Comparison of ENCODE assay signal across 8 cellular contexts in the genomic region with DNA sequence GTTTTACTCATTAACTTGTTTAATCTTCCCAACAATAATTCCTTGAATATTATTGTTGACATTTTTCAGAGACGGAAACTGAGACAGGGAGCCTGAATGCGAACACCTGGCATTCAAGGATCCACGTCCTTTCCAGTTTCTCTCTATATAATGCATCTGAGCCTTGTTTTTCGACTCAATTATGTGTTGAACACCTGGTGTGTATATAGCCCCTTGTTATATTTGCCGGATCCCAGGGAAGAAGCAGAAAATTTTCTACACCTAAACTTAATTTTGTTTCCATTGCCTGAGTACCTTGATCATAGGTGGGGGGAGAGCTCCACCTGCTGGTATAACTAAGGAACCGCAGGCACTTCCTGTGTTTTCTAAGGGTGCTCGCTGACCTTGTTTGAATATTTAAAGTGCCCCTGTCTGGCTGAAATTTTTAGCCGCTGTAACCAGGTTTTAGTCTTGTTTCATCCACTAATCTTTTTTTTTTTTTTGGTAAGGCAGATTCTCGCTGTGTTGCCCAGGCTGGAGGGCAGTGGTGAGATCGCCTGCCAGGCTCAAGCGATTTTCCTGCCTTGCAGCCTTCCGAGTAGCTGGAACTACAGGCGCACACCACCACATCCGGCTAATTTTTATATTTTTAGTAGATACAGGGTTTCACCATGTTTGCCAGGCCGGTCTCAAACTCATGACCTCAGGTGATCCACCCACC. TPM values are rescaled to one million over a fixed set of nuclear protein-coding genes. Genes with fewer than 3 reads are reported as not detected.
DNase-seq lines count a peak whose midpoint lies in the region; ATAC-seq and TF ChIP-seq lines count a peak whose summit lies in the region.

No MANE protein-coding gene starts in this region.

- intact Hi-C loops in Caco-2 (cut with micrococcal nuclease; ENCODE audit: unreplicated experiment) (loop anchor here (1.0 to 10.0 kb wide), 5 partner anchors 72 to 223 kb away; a partner anchor contains a TSS), breast epithelium (cut with DNase I; ENCODE audit: low total_unique reads) (loop anchor here (5.0 kb wide), 1 partner anchor 225 kb away; no protein-coding TSS in a partner anchor)

- no peaks in the 10 kb centered on the region for H3K36me3 Mint-ChIP-seq in Caco-2 (ENCODE audit: insufficient read depth, unreplicated experiment)

- TF ChIP-seq POLR2A in breast epithelium (IDR thresholded peaks at IDR 0.05) = no peak

- no peak overlapping the region for H3K27ac ChIP-seq in WERI-Rb-1
- peak overlapping the region in 1 of 2 donors; percentile 65 for H3K27ac ChIP-seq in breast epithelium

- H3K4me1 ChIP-seq in Caco-2 = peaks cover 18% of the 10 kb centered on the region
- no peaks in the 10 kb centered on the region for H3K4me1 ChIP-seq in breast epithelium

- no peaks in the 10 kb centered on the region for H3K4me1 Mint-ChIP-seq in Caco-2 (ENCODE audit: low read depth, unreplicated experiment)

- no peak overlapping the region for H3K4me3 Mint-ChIP-seq in Caco-2 (ENCODE audit: unreplicated experiment)

- CTCF ChIA-PET in Caco-2 (lab: Charles Lee) = interaction anchor here (0.6 to 2.8 kb wide), 6 partner anchors 179 to 1354 kb away, joined by 3 to 29 read pairs (median 4); a partner anchor contains a TSS

- TF ChIP-seq CTCF in Caco-2 (IDR thresholded peaks at IDR 0.05; ENCODE audit: insufficient read depth in 1 of 2, low read depth in 1 of 2, low read length in 1 of 2, severe bottlenecking in 1 of 2, unreplicated experiment in 1 of 2) = peak; percentile 84 to 94
- TF ChIP-seq CTCF in WERI-Rb-1 (IDR thresholded peaks at IDR 0.05; ENCODE audit: low read depth, low read length) = peak; percentile 61
- TF ChIP-seq CTCF in breast epithelium (IDR thresholded peaks at IDR 0.05) = peak; percentile 92 to 96 (median 95)

- H3K36me3 ChIP-seq in Caco-2 (ENCODE audit: control insufficient read depth, insufficient read depth, low read length) (no peaks in the 10 kb centered on the region), WERI-Rb-1 (no peaks in the 10 kb centered on the region), breast epithelium (no peaks in the 10 kb centered on the region)

- no peak overlapping the region for H3K27ac Mint-ChIP-seq in Caco-2 (ENCODE audit: unreplicated experiment)

- H3K27me3 ChIP-seq in Caco-2 (replicated peaks; ENCODE audit: control insufficient read depth, insufficient read depth, low read length) (no peaks in the 10 kb centered on the region), WERI-Rb-1 (ENCODE audit: insufficient read depth, low read depth, severe bottlenecking) (no peaks in the 10 kb centered on the region), breast epithelium (no peaks in the 10 kb centered on the region)

- H3K9me3 ChIP-seq in Caco-2 (0 out of 2 replicates have a peak, but pooled peaks cover 6% of the 10 kb centered on the region), WERI-Rb-1 (ENCODE audit: severe bottlenecking) (no peaks in the 10 kb centered on the region), breast epithelium (no peaks in the 10 kb centered on the region)

- H3K27me3 Mint-ChIP-seq in Caco-2 (ENCODE audit: insufficient read depth, unreplicated experiment) = no peaks in the 10 kb centered on the region

- POLR2A ChIA-PET in Caco-2 (lab: Charles Lee) = no interaction called here

- BruUV-seq in Caco-2 (replicated peaks; lab: Mats Ljungman, UMichigan) = no TSS peak

- H3K9me3 Mint-ChIP-seq in Caco-2 (ENCODE audit: unreplicated experiment) = no peaks in the 10 kb centered on the region

- DNase-seq in Caco-2 = peak; percentile 61 to 76
- peak; percentile 75 for DNase-seq in NCI-H2171 treated with DMSO at 0.1 percent for 48 hours (lab: John Stamatoyannopoulos, UW)
- peak; percentile 58 for DNase-seq in WERI-Rb-1
- peak in 1 of 2 donors; percentile 53 for DNase-seq in breast epithelium (ENCODE audit: low spot score in 2 of 2)
- DNase-seq in iris pigment epithelial cell (ENCODE audit: low read depth) = peak; percentile 57
- peak; percentile 45 to 53 for DNase-seq in stimulated activated CD4-positive, alpha-beta T cell treated with anti-CD3 and anti-CD28 coated beads, Interleukin-12 subunit alpha, Interleukin-12 subunit beta, amount 100 ng/mL, for 24 hours (ENCODE audit: low read depth in 2 of 2)

- ATAC-seq in HG02759 (IDR thresholded peaks at IDR 0.05; ENCODE audit: unreplicated experiment) (peak; percentile 40), HG02884 (IDR thresholded peaks at IDR 0.05; ENCODE audit: unreplicated experiment) (no peak)

- H3K4me3 ChIP-seq in Caco-2 (ENCODE audit: low read depth, low read length) (no peak overlapping the region), WERI-Rb-1 (ENCODE audit: low read depth, low read length) (peak overlapping the region; percentile 44), breast epithelium (no peak overlapping the region)

RNA-seq across cellular contexts. Expression of a gene that starts 6.6 kb away (rescaled TPM):
- 25.3 and 28.3 TPM in 2 replicates for total RNA-seq in Caco-2 (2022)
- 10 to 100 TPM; 19.7 to 32.1 (median 28.8) TPM for total RNA-seq in breast epithelium

RNA-seq across cellular contexts. Expression of a gene that starts 42.3 kb away (rescaled TPM):
- total RNA-seq in Caco-2 (2022) (not detected in 2 replicates), breast epithelium (not detected)
